1 cellular context compared by ENCODE assay signal in the genomic region with DNA sequence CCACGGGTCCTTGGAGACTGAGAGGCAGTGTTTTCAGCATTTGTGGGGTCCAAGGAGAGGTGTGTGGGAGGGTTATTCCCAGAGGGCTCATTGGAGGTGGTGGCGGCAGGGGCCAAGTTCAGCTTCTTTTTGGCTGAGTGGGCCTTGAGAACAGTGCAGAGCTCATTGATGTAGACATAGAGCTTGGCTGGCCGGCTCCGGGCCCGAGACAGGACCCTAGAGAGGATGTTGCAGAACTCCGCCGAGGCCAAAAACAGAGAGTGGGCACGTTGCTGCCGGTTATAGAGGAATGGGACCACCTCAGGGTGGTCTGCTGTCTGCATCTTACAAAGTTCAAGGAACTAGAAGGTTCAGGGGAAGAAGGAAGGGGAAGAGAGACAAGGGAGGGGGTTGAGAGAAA.
A peak's percentile ranks its signal among the peaks of the same experiment; 100 is the strongest.
TF ChIP-seq lines count a peak whose summit lies in the region.

No MANE protein-coding gene starts in this region.

TF ChIP-seq in HepG2, 621 proteins besides CTCF, POLR2A, EP300 and RAD21:
- TF ChIP-seq HOMEZ (CRISPR knock-in tag; IDR thresholded peaks at IDR 0.05; ENCODE audit: low read depth): no peak
- no peak for TF ChIP-seq HES4 (CRISPR knock-in tag; IDR thresholded peaks at IDR 0.05; ENCODE audit: borderline replicate concordance)
- TF ChIP-seq NR3C1 (CRISPR knock-in tag; IDR thresholded peaks at IDR 0.05): no peak
- no peak for TF ChIP-seq PRPF4 (IDR thresholded peaks at IDR 0.05; ENCODE audit: low read depth, low read length, poor library complexity, severe bottlenecking)
- 0 out of 2 replicates have a peak, but pooled peaks have one; percentile 2 for TF ChIP-seq ZNF687 (CRISPR knock-in tag; IDR thresholded peaks at IDR 0.05)
- no peak for TF ChIP-seq ZNF512 (CRISPR knock-in tag; IDR thresholded peaks at IDR 0.05)
TF ChIP-seq in HepG2: peak in this region for 1.
